ENCODE assay signal across 22 cellular contexts in genomic region chr22:25764270-25765015, GRCh38. TPM values are rescaled to one million over a fixed set of nuclear protein-coding genes. Genes with fewer than 3 reads are reported as not detected.
DNase-seq lines count a peak whose midpoint lies in the region; ATAC-seq and TF ChIP-seq lines count a peak whose summit lies in the region.
"Had no signal": no experiment of that assay in that cellular context is flagged by ENCODE, and none has a peak within 500 bp of the region (broad histone marks: within the 10 kb centered on the region; RNA-seq: fewer than 3 reads in every experiment).

No MANE protein-coding gene starts in this region.

- H3K9me3 ChIP-seq in SK-N-SH (no peaks in the 10 kb centered on the region), H9 (ENCODE audit: control insufficient read depth, low read depth, low read length) (no peaks in the 10 kb centered on the region), neural progenitor cell (ENCODE audit: low read depth) (no peaks in the 10 kb centered on the region)

- in situ Hi-C loops in brain microvascular endothelial cell (cut with HindIII; ENCODE audit: low pct_ligation_motif_present, low sequenced_read_pairs) = no loop called here

- H3F3A ChIP-seq in SK-N-SH (replicated peaks; ENCODE audit: insufficient read depth) = no peaks in the 10 kb centered on the region
- no peaks in the 10 kb centered on the region for H3F3A ChIP-seq in neural progenitor cell (ENCODE audit: low read depth)

- POLR2A ChIA-PET in SK-N-SH (lab: Yijun Ruan, JAX) = no interaction called here

- H3K79me2 ChIP-seq in SK-N-SH (ENCODE audit: insufficient read depth) = no peaks in the 10 kb centered on the region
- H3K79me2 ChIP-seq in H9 (ENCODE audit: insufficient read depth, low read length) = no peaks in the 10 kb centered on the region
- no peaks in the 10 kb centered on the region for H3K79me2 ChIP-seq in neural progenitor cell (ENCODE audit: low read depth)

- no peak overlapping the region for H3K18ac ChIP-seq in H9 (ENCODE audit: insufficient read length, low read depth, low read length)

- H3K27me3 Mint-ChIP-seq in H9 (ENCODE audit: low read depth) (peaks cover 16% of the 10 kb centered on the region), neural progenitor cell (ENCODE audit: insufficient read depth, low read depth) (peaks cover 8% of the 10 kb centered on the region)
- H3K27me3 Mint-ChIP-seq: activated naive CD8-positive, alpha-beta T cell treated with anti-CD3 and anti-CD28 coated beads for 36 hours; CD4-positive, CD25-positive, alpha-beta regulatory T cell had no signal

- H4K20me1 ChIP-seq in SK-N-SH (ENCODE audit: insufficient read depth) = no peaks in the 10 kb centered on the region
- H4K20me1 ChIP-seq in H9 (ENCODE audit: control insufficient read depth, insufficient read depth, insufficient read length) = no peaks in the 10 kb centered on the region
- no peaks in the 10 kb centered on the region for H4K20me1 ChIP-seq in neural progenitor cell (ENCODE audit: low read depth)

- no peak overlapping the region for H3K4me3 Mint-ChIP-seq in H9
- H3K4me3 Mint-ChIP-seq in neural progenitor cell = no peak overlapping the region
- H3K4me3 Mint-ChIP-seq: activated naive CD8-positive, alpha-beta T cell treated with anti-CD3 and anti-CD28 coated beads for 36 hours; activated T-cell treated with anti-CD3 and anti-CD28 coated beads, Interleukin-2, amount 50 U/mL, for 72 hours; brain; CD4-positive, CD25-positive, alpha-beta regulatory T cell; memory B cell; nephron progenitor cell had no signal

- no peak overlapping the region for H3K4ac ChIP-seq in H9 (ENCODE audit: low read depth, low read length)

- H3K23ac ChIP-seq in H9 (ENCODE audit: insufficient read length, low read depth, low read length) = no peak overlapping the region

- no peaks in the 10 kb centered on the region for H3K23me2 ChIP-seq in H9 (ENCODE audit: insufficient read length, low read depth, low read length, poor library complexity, severe bottlenecking)

- DNase-seq in SK-N-SH (peak; percentile 42), H9 (peak; percentile 70), brain microvascular endothelial cell (no peak), neural progenitor cell (ENCODE audit: low spot score) (peak; percentile 47), GOT3 (lab: John Stamatoyannopoulos, UW) (no peak), mesenteric fat pad (ENCODE audit: low spot score) (no peak), HuH-7.5 (ENCODE audit: low spot score) (no peak)
- DNase-seq: activated naive CD8-positive, alpha-beta T cell treated with anti-CD3 and anti-CD28 coated beads for 36 hours; activated T-cell treated with anti-CD3 and anti-CD28 coated beads, Interleukin-2, amount 50 U/mL, for 72 hours; CD4-positive, CD25-positive, alpha-beta regulatory T cell; dermis blood vessel endothelial cell; NCI-H146; nephron progenitor cell; RPMI8226; stimulated activated CD4-positive, alpha-beta T cell treated with anti-CD3 and anti-CD28 coated beads, Interleukin-12 subunit alpha, Interleukin-12 subunit beta, amount 100 ng/mL, for 4 hours had no signal

- H4K8ac ChIP-seq in H9 (replicated peaks; ENCODE audit: insufficient read length, low read depth, low read length) = no peak overlapping the region

- H2AFZ ChIP-seq in SK-N-SH (ENCODE audit: low read depth) (no peak overlapping the region), H9 (ENCODE audit: low read length) (no peak overlapping the region), neural progenitor cell (replicated peaks) (no peak overlapping the region)

- WGBS in SK-N-SH (ENCODE audit: low lambda C conversion rate) = 53% methylated on average over 7 of the region's 8 CpGs
- WGBS in H9 (ENCODE audit: extremely low coverage, insufficient read length, low lambda C conversion rate) = no CpG with 5 or more reads among the region's 8 CpGs

- CTCF ChIA-PET in SK-N-SH (lab: Yijun Ruan, JAX) = interaction anchor here (0.5 to 6.6 kb wide), 7 partner anchors 9 to 562 kb away, joined by 3 to 65 read pairs (median 4); no protein-coding TSS in a partner anchor

- H3K9me2 ChIP-seq in SK-N-SH = no peaks in the 10 kb centered on the region

- TF ChIP-seq EP300 in SK-N-SH (IDR thresholded peaks at IDR 0.05; ENCODE audit: borderline replicate concordance in 1 of 2, low read depth in 1 of 2, low read length in 1 of 2) = no peak

- no peaks in the 10 kb centered on the region for H3K36me3 ChIP-seq in SK-N-SH (replicated peaks in 1 of 2; ENCODE audit: control insufficient read depth in 1 of 2, insufficient read depth in 2 of 2, low read length in 1 of 2)
- no peaks in the 10 kb centered on the region for H3K36me3 ChIP-seq in brain microvascular endothelial cell (replicated peaks)
- H3K36me3 ChIP-seq in neural progenitor cell = no peaks in the 10 kb centered on the region
- H3K36me3 ChIP-seq: gastroesophageal sphincter had no signal

- no peak overlapping the region for H2BK5ac ChIP-seq in H9 (ENCODE audit: insufficient read length, low read length)

- no peaks in the 10 kb centered on the region for H3K79me1 ChIP-seq in H9 (ENCODE audit: insufficient read depth, low read depth, low read length, poor library complexity, severe bottlenecking)

- H2BK12ac ChIP-seq in H9 (ENCODE audit: insufficient read length, low read depth, low read length) = no peak overlapping the region

- H3K36me3 Mint-ChIP-seq in H9 (ENCODE audit: insufficient read depth in 1 of 3, low read depth in 3 of 3) (no peaks in the 10 kb centered on the region), neural progenitor cell (no peaks in the 10 kb centered on the region)

- no peak overlapping the region for H2BK20ac ChIP-seq in H9 (ENCODE audit: low read depth, low read length, poor library complexity, severe bottlenecking)

- H3T11ph ChIP-seq in H9 (ENCODE audit: low read length) = no peak overlapping the region

- H3K14ac ChIP-seq in H9 (ENCODE audit: insufficient read depth, low read length) = no peak overlapping the region; the same call in 1 of the 2 replicates

- no peak overlapping the region for H3K27ac Mint-ChIP-seq in H9
- H3K27ac Mint-ChIP-seq in neural progenitor cell = no peak overlapping the region
- H3K27ac Mint-ChIP-seq: activated naive CD8-positive, alpha-beta T cell treated with anti-CD3 and anti-CD28 coated beads for 36 hours; brain; memory B cell; nephron progenitor cell; progenitor cell of endocrine pancreas had no signal

- H2BK120ac ChIP-seq in H9 (ENCODE audit: low read depth, low read length, poor library complexity, severe bottlenecking) = no peak overlapping the region

- H4K91ac ChIP-seq in H9 (ENCODE audit: insufficient read length, low read depth, low read length) = no peak overlapping the region

- no peak overlapping the region for H2BK15ac ChIP-seq in H9 (ENCODE audit: low read depth, low read length)

- H3K4me3 ChIP-seq in SK-N-SH (ENCODE audit: low read depth in 2 of 2, low read length in 1 of 2) (no peak overlapping the region), brain microvascular endothelial cell (ENCODE audit: low read depth, low read length) (no peak overlapping the region), neural progenitor cell (no peak overlapping the region)
- H3K4me3 ChIP-seq: A549, gastroesophageal sphincter had no signal

- H3K9me3 Mint-ChIP-seq in H9 (peaks cover 7 to 8% of the 10 kb centered on the region in 2 experiments; a peak in 4 of 5 replicates), neural progenitor cell (peaks cover 16% of the 10 kb centered on the region)

- no peak for TF ChIP-seq CTCF in SK-N-SH (IDR thresholded peaks at IDR 0.05)
- TF ChIP-seq CTCF in H9 (conservative IDR thresholded peaks at IDR 0.05) = peak; percentile 73
- TF ChIP-seq CTCF in brain microvascular endothelial cell (IDR thresholded peaks at IDR 0.05; ENCODE audit: low read depth, low read length, missing control alignments) = peak; percentile 34
- peak; percentile 43 for TF ChIP-seq CTCF in neural progenitor cell (IDR thresholded peaks at IDR 0.05)

- no peak overlapping the region for H4K5ac ChIP-seq in H9 (ENCODE audit: insufficient read length, low read depth, low read length)

- no peak overlapping the region for H3K27ac ChIP-seq in SK-N-SH (ENCODE audit: low read depth in 2 of 2, low read length in 1 of 2)
- no peak overlapping the region for H3K27ac ChIP-seq in H9 (ENCODE audit: insufficient read length, low read depth, low read length)
- H3K27ac ChIP-seq in brain microvascular endothelial cell = no peak overlapping the region
- H3K27ac ChIP-seq in neural progenitor cell = no peak overlapping the region
- H3K27ac ChIP-seq: A549, gastroesophageal sphincter had no signal

- peaks cover 0 to under 1% of the 10 kb centered on the region in 2 experiments; a peak in 2 of 4 replicates for H3K4me1 Mint-ChIP-seq in H9
- no peaks in the 10 kb centered on the region for H3K4me1 Mint-ChIP-seq in neural progenitor cell
- H3K4me1 Mint-ChIP-seq: brain, nephron progenitor cell had no signal

- H3K4me1 ChIP-seq in SK-N-SH (ENCODE audit: control insufficient read depth in 1 of 2, insufficient read depth in 2 of 2, low read depth in 1 of 2, low read length in 1 of 2) (peaks cover 0 to 17% of the 10 kb centered on the region in 2 experiments; a peak in 2 of 4 replicates), H9 (ENCODE audit: insufficient read depth, low read length) (no peaks in the 10 kb centered on the region), neural progenitor cell (no peaks in the 10 kb centered on the region)
- H3K4me1 ChIP-seq: gastroesophageal sphincter had no signal

- H3K56ac ChIP-seq in H9 (ENCODE audit: insufficient read length, low read depth, low read length) = no peak overlapping the region

- no peak overlapping the region for H2AK5ac ChIP-seq in H9 (ENCODE audit: insufficient read length, low read length)

- peak; percentile 44; the same call in 1 of the 2 replicates for TF ChIP-seq RAD21 in SK-N-SH (IDR thresholded peaks at IDR 0.05; ENCODE audit: low read length)

- no peak for ATAC-seq in SK-N-SH treated with all-trans-retinoic acid at 6 μM for 48 hours
- ATAC-seq: A549; activated T-cell treated with anti-CD3 and anti-CD28 coated beads, Interleukin-2, amount 50 U/mL, for 72 hours; gastroesophageal sphincter had no signal

- H3K4me2 ChIP-seq in SK-N-SH (no peak overlapping the region), H9 (ENCODE audit: insufficient read depth, insufficient read length, low read length) (no peak overlapping the region), neural progenitor cell (no peak overlapping the region)
- H3K4me2 ChIP-seq: A549 had no signal

- H3K9ac ChIP-seq in SK-N-SH (no peak overlapping the region), H9 (ENCODE audit: extremely low read depth, insufficient read length, low read length) (no peak overlapping the region), neural progenitor cell (no peak overlapping the region)

- H3K27me3 ChIP-seq in SK-N-SH (ENCODE audit: insufficient read depth) (no peaks in the 10 kb centered on the region), H9 (ENCODE audit: insufficient read depth, low read length) (no peaks in the 10 kb centered on the region), brain microvascular endothelial cell (replicated peaks) (no peaks in the 10 kb centered on the region), neural progenitor cell (no peaks in the 10 kb centered on the region)

RNA-seq across cellular contexts. Expression of gene MYO18B, which starts 22.5 kb away (rescaled TPM):
- 0.05 and 0.10 TPM in 2 replicates for polyA plus RNA-seq in SK-N-SH (2012; rRNA removed)
- 0.04 TPM in 2 replicates for polyA plus RNA-seq in SK-N-SH (2012; cell fraction: cytosol; rRNA removed)
- 0.26 TPM in 2 replicates for polyA plus RNA-seq in SK-N-SH (2012; cell fraction: nucleus; rRNA removed)
- total RNA-seq in H9 (2021) (0.26 and 0.46 TPM in 2 replicates), neural progenitor cell (ENCODE audit: low replicate concordance) (0.09 TPM in 1 of 2 replicates, not detected in the other), mesenteric fat pad (0.10 TPM)
- total RNA-seq: epithelial cell of proximal tubule had no signal

Comparison
In these comparisons a context has a peak if more than half of its experiments do, and no peak if none do; other contexts are left out.
1. DNase-seq: peak in SK-N-SH (single experiment), H9 (single experiment) and neural progenitor cell (single experiment); none in brain microvascular endothelial cell (single experiment), GOT3 (single experiment), mesenteric fat pad (single experiment) and HuH-7.5 (single experiment).